ENCODE assay signal across 10 cellular contexts in the genomic region with DNA sequence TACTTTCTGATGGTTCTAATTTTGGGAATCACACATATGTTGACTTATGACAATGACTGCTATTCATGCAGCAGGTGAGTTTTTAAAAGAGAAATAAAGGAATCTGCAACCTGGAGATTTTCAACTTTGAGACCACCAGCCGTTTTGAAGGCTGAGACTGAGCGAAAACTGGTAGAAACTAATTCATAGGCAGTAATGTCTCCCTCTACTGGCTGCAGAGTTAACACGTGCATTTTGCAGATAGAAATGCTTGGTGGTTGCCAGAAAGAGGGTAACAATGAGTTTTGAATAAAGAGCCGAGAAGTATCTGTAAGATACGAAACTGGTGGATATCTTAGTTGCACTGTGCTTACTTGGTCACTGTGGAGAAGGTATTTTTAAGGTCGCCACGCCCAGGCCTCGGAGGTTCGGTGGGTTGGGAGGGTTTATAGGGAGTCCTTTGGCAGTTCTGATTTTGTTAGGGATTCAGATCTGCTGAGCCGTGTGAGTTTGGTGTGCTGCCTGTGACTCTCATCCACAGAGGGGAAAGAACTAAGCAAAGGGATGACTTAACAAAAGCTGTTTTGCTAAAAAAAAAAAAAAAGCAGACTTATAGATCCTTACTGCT.
DNase-seq lines count a peak whose midpoint lies in the region; ATAC-seq, FAIRE-seq and TF ChIP-seq lines count a peak whose summit lies in the region.
"Had no signal": no experiment of that assay in that cellular context is flagged by ENCODE, and none has a peak within 500 bp of the region (broad histone marks: within the 10 kb centered on the region; RNA-seq: fewer than 3 reads in every experiment).

No MANE protein-coding gene starts in this region.

- no peak for TF ChIP-seq POLR2A in esophagus muscularis mucosa (IDR thresholded peaks at IDR 0.05; ENCODE audit: low read depth)

- TF ChIP-seq CTCF in esophagus muscularis mucosa (IDR thresholded peaks at IDR 0.05), result peak; percentile 27 to 51 (median 29)

- no peak overlapping the region for H3K4me3 ChIP-seq in esophagus muscularis mucosa
- H3K4me3 ChIP-seq: lower lobe of right lung had no signal

- no peak for FAIRE-seq in urothelium cell line (lab: Jason Lieb, UNC)

- intact Hi-C loops in Right ventricle myocardium superior (cut with DNase I), result no loop called here
- intact Hi-C loops in Right ventricle myocardium inferior (cut with DNase I), result no loop called here
- intact Hi-C loops in esophagus muscularis mucosa (cut with DNase I), result no loop called here

- ATAC-seq in Right ventricle myocardium superior (ENCODE audit: poor library complexity), result peak; percentile 6
- no peak for ATAC-seq in Right ventricle myocardium inferior
- no peak for ATAC-seq in GM19397 (IDR thresholded peaks at IDR 0.05; ENCODE audit: unreplicated experiment)
- ATAC-seq: lower lobe of right lung had no signal

- DNase-seq in Right ventricle myocardium superior (no peak), Right ventricle myocardium inferior (ENCODE audit: missing footprints) (no peak), NCI-H748 (lab: John Stamatoyannopoulos, UW; ENCODE audit: unreplicated experiment) (peak; percentile 38), esophagus muscularis mucosa (ENCODE audit: extremely low spot score) (no peak), urothelium cell line (ENCODE audit: low spot score) (peak; percentile 21), NK-92 (lab: John Stamatoyannopoulos, UW; ENCODE audit: unreplicated experiment) (no peak), foreskin melanocyte (no peak)
- DNase-seq: lower lobe of right lung had no signal

- H3K36me3 ChIP-seq in esophagus muscularis mucosa, result no peaks in the 10 kb centered on the region
- H3K36me3 ChIP-seq: lower lobe of right lung had no signal

- 78% methylated on average over 10 of the region's 10 CpGs for WGBS in esophagus muscularis mucosa

- no peaks in the 10 kb centered on the region for H3K9me3 ChIP-seq in esophagus muscularis mucosa
- H3K9me3 ChIP-seq: Caco-2, lower lobe of right lung had no signal

- H3K27ac ChIP-seq in esophagus muscularis mucosa (replicated peaks in 1 of 4), result no peak overlapping the region
- H3K27ac ChIP-seq: lower lobe of right lung had no signal

- H3K27me3 ChIP-seq in esophagus muscularis mucosa, result no peaks in the 10 kb centered on the region

- peaks cover 6 to 14% (median 9%) of the 10 kb centered on the region in 4 donors for H3K4me1 ChIP-seq in esophagus muscularis mucosa
- H3K4me1 ChIP-seq: Caco-2, lower lobe of right lung had no signal

- TF ChIP-seq EP300 in esophagus muscularis mucosa (IDR thresholded peaks at IDR 0.05), result no peak

Comparison
In these comparisons a context has a peak if more than half of its experiments do, and no peak if none do; other contexts are left out.
1. DNase-seq: peak in NCI-H748 (single experiment) and urothelium cell line (single experiment); none in Right ventricle myocardium superior (single experiment), Right ventricle myocardium inferior (single experiment), esophagus muscularis mucosa (single experiment), NK-92 (single experiment) and foreskin melanocyte (single experiment).